Comparison of ENCODE assay signal across 1 cellular context in the genomic region with DNA sequence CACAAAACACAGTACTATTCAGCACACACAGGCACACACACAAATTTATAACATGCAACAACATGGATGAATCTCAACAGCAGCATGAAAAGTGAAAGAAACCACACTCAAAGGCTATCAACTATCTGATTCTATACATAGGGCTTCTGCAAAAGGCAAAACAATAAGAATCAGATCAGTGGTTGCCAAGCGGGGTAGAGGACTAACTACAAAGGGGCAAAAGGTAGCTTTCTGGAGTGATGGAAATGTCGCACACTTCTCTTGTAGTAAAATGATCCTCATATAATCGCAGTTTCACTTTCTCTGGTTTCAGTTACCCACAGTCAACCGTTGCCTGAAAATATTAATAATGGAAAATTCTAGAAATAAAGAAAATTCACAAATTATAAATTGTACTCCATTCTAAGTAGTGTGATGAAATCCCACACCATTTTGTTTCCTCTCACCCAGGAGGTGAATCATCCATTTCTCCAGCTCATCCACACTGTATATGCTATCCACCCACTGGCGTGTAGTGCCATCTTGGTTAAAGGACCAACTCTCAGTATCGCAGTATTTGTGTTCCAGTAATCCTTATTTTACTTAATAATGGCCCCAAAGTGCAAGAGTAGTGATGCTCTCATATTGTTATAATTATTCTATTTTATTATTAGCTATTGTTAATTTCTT.
TF ChIP-seq lines count a peak whose summit lies in the region.

No MANE protein-coding gene starts in this region.

TF ChIP-seq in GM23338, 12 proteins besides CTCF, POLR2A, EP300 and RAD21:
- TF ChIP-seq ETS1 (IDR thresholded peaks at IDR 0.05) (no peak), CREB1 (CRISPR knock-in tag; IDR thresholded peaks at IDR 0.05; ENCODE audit: low read depth) (no peak), EZH2 (IDR thresholded peaks at IDR 0.05; ENCODE audit: low read depth, unreplicated experiment) (no peak), EZH2phosphoT487 (IDR thresholded peaks at IDR 0.05; ENCODE audit: unreplicated experiment) (no peak), ZNF114 (CRISPR knock-in tag; IDR thresholded peaks at IDR 0.05) (no peak), NANOG (IDR thresholded peaks at IDR 0.05; ENCODE audit: borderline replicate concordance) (no peak), POLR2AphosphoS5 (IDR thresholded peaks at IDR 0.05; ENCODE audit: low read depth) (no peak), ZNF331 (CRISPR knock-in tag; IDR thresholded peaks at IDR 0.05; ENCODE audit: low read depth) (no peak)
